ENCODE assay signal across 20 cellular contexts in genomic region chr15:71109130-71109529, GRCh38. TPM values are rescaled to one million over a fixed set of nuclear protein-coding genes. Genes with fewer than 3 reads are reported as not detected.
DNase-seq lines count a peak whose midpoint lies in the region; ATAC-seq, FAIRE-seq and TF ChIP-seq lines count a peak whose summit lies in the region.
"Had no signal": no experiment of that assay in that cellular context is flagged by ENCODE, and none has a peak within 500 bp of the region (broad histone marks: within the 10 kb centered on the region; RNA-seq: fewer than 3 reads in every experiment).

No MANE protein-coding gene starts in this region.

- H3K79me2 ChIP-seq in H9 (ENCODE audit: insufficient read depth, low read length) = no peaks in the 10 kb centered on the region

- H3K18ac ChIP-seq in IMR-90 (ENCODE audit: low read depth, low read length) (peak overlapping the region; percentile 90), H9 (ENCODE audit: insufficient read length, low read depth, low read length) (no peak overlapping the region)

- H3K4me3 ChIP-seq in IMR-90 (ENCODE audit: insufficient read depth, low read depth, low read length) (no peak overlapping the region), cardiac fibroblast (replicated peaks in 1 of 2; ENCODE audit: low read depth in 2 of 2, low read length in 2 of 2) (no peak overlapping the region)
- H3K4me3 ChIP-seq: gastroesophageal sphincter, tibial nerve had no signal

- intact Hi-C loops in IMR-90 (cut with micrococcal nuclease) (loop anchor here (1.0 to 2.0 kb wide), 2 partner anchors 334 to 692 kb away; no protein-coding TSS in a partner anchor), head of caudate nucleus (cut with DNase I) (no loop called here)

- H3K14ac ChIP-seq in IMR-90 (replicated peaks; ENCODE audit: low read depth, low read length) = peak overlapping the region; percentile 59; the same call in 1 of the 2 replicates
- H3K14ac ChIP-seq in H9 (ENCODE audit: insufficient read depth, low read length) = no peak overlapping the region

- no peak overlapping the region for H3K56ac ChIP-seq in IMR-90 (ENCODE audit: extremely low read depth, insufficient read depth, low read length)
- H3K56ac ChIP-seq in H9 (ENCODE audit: insufficient read length, low read depth, low read length) = no peak overlapping the region

- H2AK5ac ChIP-seq in IMR-90 (ENCODE audit: low read depth, low read length) = peak overlapping the region; percentile 63; the same call in 1 of the 2 replicates
- no peak overlapping the region for H2AK5ac ChIP-seq in H9 (ENCODE audit: insufficient read length, low read length)

- H2BK20ac ChIP-seq in IMR-90 (ENCODE audit: low read depth, low read length) (peak overlapping the region; percentile 83; the same call in 1 of the 2 replicates), H9 (ENCODE audit: low read depth, low read length, poor library complexity, severe bottlenecking) (no peak overlapping the region)

- TF ChIP-seq RAD21 in IMR-90 (IDR thresholded peaks at IDR 0.05; ENCODE audit: low read length) = peak; percentile 68

- H3K23ac ChIP-seq in IMR-90 (ENCODE audit: low read depth, low read length) (no peak overlapping the region), H9 (ENCODE audit: insufficient read length, low read depth, low read length) (no peak overlapping the region)

- POLR2A ChIA-PET in IMR-90 (lab: Charles Lee; ENCODE audit: unreplicated experiment) = no interaction called here

- BruUV-seq in IMR-90 (replicated peaks; lab: Mats Ljungman, UMichigan) = no TSS peak

- no peak overlapping the region for H3K27ac Mint-ChIP-seq in H9
- H3K27ac Mint-ChIP-seq: activated naive CD8-positive, alpha-beta T cell treated with anti-CD3 and anti-CD28 coated beads for 36 hours; CD4-positive, alpha-beta memory T cell; naive thymus-derived CD8-positive, alpha-beta T cell; T-helper 1 cell treated with Interleukin-12 subunit alpha and Interleukin-12 subunit beta and Interleukin-4 antibody, amounts not matched to agents 30 μg/mL and 1 μg/mL, for 36 hours had no signal

- H3K36me3 Mint-ChIP-seq in H9 (ENCODE audit: insufficient read depth in 1 of 3, low read depth in 3 of 3) = no peaks in the 10 kb centered on the region
- H3K36me3 Mint-ChIP-seq: activated naive CD8-positive, alpha-beta T cell treated with anti-CD3 and anti-CD28 coated beads for 36 hours; CD4-positive, alpha-beta memory T cell; naive thymus-derived CD8-positive, alpha-beta T cell had no signal

- peak overlapping the region; percentile 43 for H2AK9ac ChIP-seq in IMR-90 (replicated peaks; ENCODE audit: low read depth, low read length, poor library complexity)

- in situ Hi-C loops in IMR-90 (cut with MboI; ENCODE audit: low sequenced_read_pairs) = loop anchor here (10.0 kb wide), 1 partner anchor 214 kb away; the partner anchor contains the start of genes LRRC49 and THAP10

- H2BK120ac ChIP-seq in IMR-90 (ENCODE audit: low read depth, low read length) (peak overlapping the region; percentile 57), H9 (ENCODE audit: low read depth, low read length, poor library complexity, severe bottlenecking) (no peak overlapping the region)

- no peaks in the 10 kb centered on the region for H4K20me1 ChIP-seq in IMR-90 (ENCODE audit: insufficient read depth, low read length)
- no peaks in the 10 kb centered on the region for H4K20me1 ChIP-seq in H9 (ENCODE audit: control insufficient read depth, insufficient read depth, insufficient read length)

- 0 out of 2 replicates have a peak overlapping the region, but pooled peaks have one; percentile 7 for H3K27ac ChIP-seq in IMR-90 (ENCODE audit: insufficient read depth, low read length)
- H3K27ac ChIP-seq in H9 (ENCODE audit: insufficient read length, low read depth, low read length) = no peak overlapping the region
- H3K27ac ChIP-seq: gastroesophageal sphincter, tibial nerve had no signal

- no CpG with 5 or more reads among the region's 4 CpGs for WGBS in IMR-90 (ENCODE audit: extremely low coverage in 2 of 2, insufficient read length in 1 of 2), 2 experiments
- WGBS in H9 (ENCODE audit: extremely low coverage, insufficient read length, low lambda C conversion rate) = no CpG with 5 or more reads among the region's 4 CpGs

- H2BK15ac ChIP-seq in IMR-90 (ENCODE audit: low read depth, low read length) (peak overlapping the region; percentile 55; the same call in 2 of the 3 replicates), H9 (ENCODE audit: low read depth, low read length) (no peak overlapping the region)

- no peak overlapping the region for H3K4me3 Mint-ChIP-seq in H9
- H3K4me3 Mint-ChIP-seq: activated naive CD8-positive, alpha-beta T cell treated with anti-CD3 and anti-CD28 coated beads for 36 hours; CD4-positive, alpha-beta memory T cell; naive thymus-derived CD8-positive, alpha-beta T cell; T-helper 1 cell treated with Interleukin-12 subunit alpha and Interleukin-12 subunit beta and Interleukin-4 antibody, amounts not matched to agents 30 μg/mL and 1 μg/mL, for 36 hours had no signal

- no peak for FAIRE-seq in RCC 7860 (lab: Jason Lieb, UNC)

- no peaks in the 10 kb centered on the region for H3K27me3 ChIP-seq in IMR-90 (ENCODE audit: control insufficient read depth, insufficient read depth, low read length)
- H3K27me3 ChIP-seq in H9 (ENCODE audit: insufficient read depth, low read length) = no peaks in the 10 kb centered on the region
- H3K27me3 ChIP-seq: gastroesophageal sphincter, tibial nerve had no signal

- H3K4ac ChIP-seq in IMR-90 (ENCODE audit: low read depth, low read length) = peak overlapping the region; percentile 85
- no peak overlapping the region for H3K4ac ChIP-seq in H9 (ENCODE audit: low read depth, low read length)

- H3K9ac ChIP-seq in IMR-90 (ENCODE audit: low read depth, low read length) = no peak overlapping the region
- H3K9ac ChIP-seq in H9 (ENCODE audit: extremely low read depth, insufficient read length, low read length) = no peak overlapping the region

- H4K8ac ChIP-seq in IMR-90 (ENCODE audit: low read depth in 2 of 2, low read length in 2 of 2) (peak overlapping the region in 1 of 2 experiments; percentile 70; a peak in 2 of 4 replicates), H9 (replicated peaks; ENCODE audit: insufficient read length, low read depth, low read length) (no peak overlapping the region)

- no peak overlapping the region for H2BK12ac ChIP-seq in H9 (ENCODE audit: insufficient read length, low read depth, low read length)

- H3K9me3 ChIP-seq in IMR-90 (ENCODE audit: control insufficient read depth, insufficient read depth, low read length) (no peaks in the 10 kb centered on the region), H9 (ENCODE audit: control insufficient read depth, low read depth, low read length) (no peaks in the 10 kb centered on the region)
- H3K9me3 ChIP-seq: gastroesophageal sphincter, tibial nerve had no signal

- H4K91ac ChIP-seq in IMR-90 (ENCODE audit: insufficient read depth, low read depth, low read length) (peak overlapping the region; percentile 87), H9 (ENCODE audit: insufficient read length, low read depth, low read length) (no peak overlapping the region)

- no peaks in the 10 kb centered on the region for H3K36me3 ChIP-seq in IMR-90 (ENCODE audit: control insufficient read depth, insufficient read depth, low read length)
- H3K36me3 ChIP-seq: gastroesophageal sphincter, tibial nerve had no signal

- peak; percentile 44 for TF ChIP-seq CTCF in AG09319 (IDR thresholded peaks at IDR 0.05; ENCODE audit: low read depth, low read length)
- TF ChIP-seq CTCF in IMR-90 (conservative IDR thresholded peaks at IDR 0.05; ENCODE audit: low read depth, low read length) = peak; percentile 57
- peak; percentile 19 for TF ChIP-seq CTCF in cardiac fibroblast (IDR thresholded peaks at IDR 0.05; ENCODE audit: low read depth, low read length)
- no peak for TF ChIP-seq CTCF in H9 (conservative IDR thresholded peaks at IDR 0.05)

- CTCF ChIA-PET in IMR-90 (lab: Yijun Ruan, JAX) = interaction anchor here (0.6 to 1.6 kb wide), 9 partner anchors 23 to 331 kb away, joined by 3 to 6 read pairs (median 4); no protein-coding TSS in a partner anchor

- H3T11ph ChIP-seq in H9 (ENCODE audit: low read length) = no peak overlapping the region

- 0 out of 2 replicates have a peak, but pooled peaks cover 5% of the 10 kb centered on the region for H3K9me1 ChIP-seq in IMR-90 (ENCODE audit: insufficient read depth, low read length)

- no peak overlapping the region for H3K4me2 ChIP-seq in IMR-90 (ENCODE audit: low read depth, low read length)
- no peak overlapping the region for H3K4me2 ChIP-seq in H9 (ENCODE audit: insufficient read depth, insufficient read length, low read length)

- no peak for TF ChIP-seq POLR2A in IMR-90 (IDR thresholded peaks at IDR 0.05; ENCODE audit: low read depth, low read length)

- H3K23me2 ChIP-seq in H9 (ENCODE audit: insufficient read length, low read depth, low read length, poor library complexity, severe bottlenecking) = no peaks in the 10 kb centered on the region

- H3K4me1 ChIP-seq in IMR-90 (ENCODE audit: control insufficient read depth, insufficient read depth, low read length) (peaks cover 12% of the 10 kb centered on the region), H9 (ENCODE audit: insufficient read depth, low read length) (peaks cover 5% of the 10 kb centered on the region)
- H3K4me1 ChIP-seq: gastroesophageal sphincter, tibial nerve had no signal

- H2BK5ac ChIP-seq in IMR-90 (ENCODE audit: low read depth, low read length, poor library complexity, severe bottlenecking) (no peak overlapping the region), H9 (ENCODE audit: insufficient read length, low read length) (no peak overlapping the region)

- dilution Hi-C loops in IMR-90 (cut with HindIII; ENCODE audit: low sequenced_read_pairs, unreplicated experiment) = no loop called here

- no peaks in the 10 kb centered on the region; a peak in 1 of 5 replicates for H3K9me3 Mint-ChIP-seq in H9
- H3K9me3 Mint-ChIP-seq: activated naive CD8-positive, alpha-beta T cell treated with anti-CD3 and anti-CD28 coated beads for 36 hours; T-helper 1 cell treated with Interleukin-12 subunit alpha and Interleukin-12 subunit beta and Interleukin-4 antibody, amounts not matched to agents 30 μg/mL and 1 μg/mL, for 36 hours had no signal

- H3K79me1 ChIP-seq in IMR-90 (ENCODE audit: low read depth in 1 of 2, low read length in 2 of 2) (no peaks in the 10 kb centered on the region; a peak in 1 of 4 replicates), H9 (ENCODE audit: insufficient read depth, low read depth, low read length, poor library complexity, severe bottlenecking) (no peaks in the 10 kb centered on the region)

- H4K5ac ChIP-seq in IMR-90 (ENCODE audit: low read depth, low read length) (0 out of 2 replicates have a peak overlapping the region, but pooled peaks have one; percentile 21), H9 (ENCODE audit: insufficient read length, low read depth, low read length) (no peak overlapping the region)

- peaks cover 37 to 42% of the 10 kb centered on the region in 2 experiments for H3K4me1 Mint-ChIP-seq in H9
- H3K4me1 Mint-ChIP-seq: activated naive CD8-positive, alpha-beta T cell treated with anti-CD3 and anti-CD28 coated beads for 36 hours; CD4-positive, alpha-beta memory T cell had no signal

- peaks cover 14% of the 10 kb centered on the region for H3K27me3 Mint-ChIP-seq in H9 (ENCODE audit: low read depth)

- DNase-seq in AG09319 (ENCODE audit: extremely low read depth, low read depth) (no peak), IMR-90 (peak; percentile 82), cardiac fibroblast (ENCODE audit: low read depth in 2 of 2) (peak; percentile 63 to 64), left lobe of liver (ENCODE audit: low spot score) (no peak), head of caudate nucleus (no peak), H9 (no peak), RCC 7860 (ENCODE audit: low spot score) (no peak)
- DNase-seq: activated CD4-positive, alpha-beta T cell treated with anti-CD3 and anti-CD28 coated beads for 4 hours; activated naive CD8-positive, alpha-beta T cell treated with anti-CD3 and anti-CD28 coated beads for 36 hours; activated T-cell treated with anti-CD3 and anti-CD28 coated beads, Interleukin-2, amount 50 U/mL, for 1 hour; CD4-positive, alpha-beta memory T cell; dermis blood vessel endothelial cell; KBM-7; naive thymus-derived CD8-positive, alpha-beta T cell; NCI-H510A; stimulated activated CD4-positive, alpha-beta T cell treated with anti-CD3 and anti-CD28 coated beads, Interleukin-1b, Interleukin-23, amount 100 ng/mL, for 48 hours had no signal

- peak overlapping the region; percentile 54 for H2AFZ ChIP-seq in IMR-90 (replicated peaks; ENCODE audit: low read length, poor library complexity)
- H2AFZ ChIP-seq in H9 (ENCODE audit: low read length) = no peak overlapping the region

- ATAC-seq in IMR-90 (ENCODE audit: low read depth) (peak; percentile 80), left lobe of liver (peak; percentile 22), GM21619 (IDR thresholded peaks at IDR 0.05; ENCODE audit: unreplicated experiment) (no peak)
- ATAC-seq: gastroesophageal sphincter; naive thymus-derived CD8-positive, alpha-beta T cell had no signal

RNA-seq across cellular contexts. Expression of gene THSD4, which starts 6.1 kb away (rescaled TPM):
- 25.5 and 31.1 TPM in 2 replicates for total RNA-seq in IMR-90 (2012; rRNA removed)
- polyA plus RNA-seq in IMR-90 (2012; rRNA removed) = 30.5 and 31.1 TPM in 2 replicates
- 21.7 and 44.3 TPM in 2 replicates for polyA plus RNA-seq in IMR-90 (2012; cell fraction: cytosol; rRNA removed)
- 38.0 and 45.5 TPM in 2 replicates for polyA plus RNA-seq in IMR-90 (2012; cell fraction: nucleus; rRNA removed; ENCODE audit: low replicate concordance)
- 19.5 TPM for total RNA-seq in left lobe of liver
- 5.5 and 5.7 TPM in 2 replicates for total RNA-seq in H9 (2021)
- total RNA-seq: activated naive CD8-positive, alpha-beta T cell treated with anti-CD3 and anti-CD28 coated beads for 36 hours; CD4-positive, alpha-beta memory T cell; naive thymus-derived CD8-positive, alpha-beta T cell had no signal
- polyA plus RNA-seq: CD4-positive, alpha-beta memory T cell; naive thymus-derived CD8-positive, alpha-beta T cell had no signal

Comparison
In these comparisons a context has a peak if more than half of its experiments do, and no peak if none do; other contexts are left out.
1. DNase-seq: peak in IMR-90 (single experiment) and cardiac fibroblast (2 of 2); none in AG09319 (single experiment), left lobe of liver (single experiment), head of caudate nucleus (0 of 42), H9 (single experiment) and RCC 7860 (single experiment).